In genomic region chr10:71789871-71790270, GRCh38 we compare ENCODE assay signal across 19 cellular contexts. TPM values are rescaled to one million over a fixed set of nuclear protein-coding genes. Genes with fewer than 3 reads are reported as not detected.
DNase-seq lines count a peak whose midpoint lies in the region; ATAC-seq and TF ChIP-seq lines count a peak whose summit lies in the region.
"Had no signal": no experiment of that assay in that cellular context is flagged by ENCODE, and none has a peak within 500 bp of the region (broad histone marks: within the 10 kb centered on the region; RNA-seq: fewer than 3 reads in every experiment).

No MANE protein-coding gene starts in this region.

- no TSS peak for BruUV-seq in Panc1 (replicated peaks; lab: Mats Ljungman, UMichigan)

- no peaks in the 10 kb centered on the region for H3K36me3 Mint-ChIP-seq in activated CD8-positive, alpha-beta T cell treated with anti-CD3 and anti-CD28 coated beads, Interleukin-2, amount 10 ng/mL, durations not matched to agents 7 days and 5 days (ENCODE audit: low read depth)
- H3K36me3 Mint-ChIP-seq in activated CD8-positive, alpha-beta T cell treated with anti-CD3 and anti-CD28 coated beads for 36 hours (ENCODE audit: low read depth) = no peaks in the 10 kb centered on the region
- H3K36me3 Mint-ChIP-seq: CD14-positive monocyte had no signal

- H3K9me3 Mint-ChIP-seq in activated CD8-positive, alpha-beta T cell treated with anti-CD3 and anti-CD28 coated beads, Interleukin-2, amount 10 ng/mL, durations not matched to agents 7 days and 5 days (ENCODE audit: insufficient read depth) = no peaks in the 10 kb centered on the region
- no peaks in the 10 kb centered on the region for H3K9me3 Mint-ChIP-seq in activated CD8-positive, alpha-beta T cell treated with anti-CD3 and anti-CD28 coated beads for 36 hours
- H3K9me3 Mint-ChIP-seq: H9 had no signal

- no peak overlapping the region for H4K8ac ChIP-seq in mesendoderm (ENCODE audit: low read depth, low read length)

- peaks cover 16% of the 10 kb centered on the region for H3K4me1 Mint-ChIP-seq in activated CD8-positive, alpha-beta T cell treated with anti-CD3 and anti-CD28 coated beads, Interleukin-2, amount 10 ng/mL, durations not matched to agents 7 days and 5 days (ENCODE audit: low read depth)
- peaks cover 9% of the 10 kb centered on the region for H3K4me1 Mint-ChIP-seq in activated CD8-positive, alpha-beta T cell treated with anti-CD3 and anti-CD28 coated beads for 36 hours (ENCODE audit: low read depth)
- H3K4me1 Mint-ChIP-seq: H9 had no signal

- peak overlapping the region; percentile 48 for H3K27ac Mint-ChIP-seq in activated CD8-positive, alpha-beta T cell treated with anti-CD3 and anti-CD28 coated beads, Interleukin-2, amount 10 ng/mL, durations not matched to agents 7 days and 5 days
- H3K27ac Mint-ChIP-seq in activated CD8-positive, alpha-beta T cell treated with anti-CD3 and anti-CD28 coated beads for 36 hours = no peak overlapping the region
- H3K27ac Mint-ChIP-seq: CD14-positive monocyte; CD4-positive, alpha-beta memory T cell had no signal

- H2BK5ac ChIP-seq in mesendoderm (ENCODE audit: low read length) = no peak overlapping the region

- H3K27me3 Mint-ChIP-seq in activated CD8-positive, alpha-beta T cell treated with anti-CD3 and anti-CD28 coated beads, Interleukin-2, amount 10 ng/mL, durations not matched to agents 7 days and 5 days (ENCODE audit: low read depth) = peaks cover 2% of the 10 kb centered on the region
- no peaks in the 10 kb centered on the region for H3K27me3 Mint-ChIP-seq in activated CD8-positive, alpha-beta T cell treated with anti-CD3 and anti-CD28 coated beads for 36 hours
- H3K27me3 Mint-ChIP-seq: CD4-positive, alpha-beta memory T cell had no signal

- H3K79me1 ChIP-seq in mesendoderm (ENCODE audit: low read length) = no peaks in the 10 kb centered on the region

- H3K4me3 ChIP-seq in Panc1 (ENCODE audit: low read depth in 2 of 2, low read length in 2 of 2) (no peak overlapping the region), spleen (no peak overlapping the region), mesendoderm (ENCODE audit: low read length) (no peak overlapping the region)
- H3K4me3 ChIP-seq: A549, BLaER1 had no signal

- H3K36me3 ChIP-seq in Panc1 (ENCODE audit: control insufficient read depth, insufficient read depth, low read length) (no peaks in the 10 kb centered on the region), spleen (no peaks in the 10 kb centered on the region), mesendoderm (ENCODE audit: control insufficient read depth, insufficient read depth, low read length) (no peaks in the 10 kb centered on the region)
- H3K36me3 ChIP-seq: BLaER1 had no signal

- no peak for TF ChIP-seq CTCF in activated CD8-positive, alpha-beta T cell treated with anti-CD3 and anti-CD28 coated beads for 36 hours (IDR thresholded peaks at IDR 0.05)
- no peak for TF ChIP-seq CTCF in Panc1 (IDR thresholded peaks at IDR 0.05)
- TF ChIP-seq CTCF in spleen (IDR thresholded peaks at IDR 0.05 in 8 of 11, conservative IDR thresholded peaks at IDR 0.05 in 3 of 11) = no peak

- no peak overlapping the region for H4K5ac ChIP-seq in mesendoderm (ENCODE audit: low read length)

- CTCF ChIA-PET in activated CD8-positive, alpha-beta T cell treated with anti-CD3 and anti-CD28 coated beads, Interleukin-2, amount 10 ng/mL, durations not matched to agents 7 days and 5 days (lab: Charles Lee) = no interaction called here
- CTCF ChIA-PET in activated CD8-positive, alpha-beta T cell treated with anti-CD3 and anti-CD28 coated beads for 36 hours (lab: Charles Lee) = no interaction called here
- CTCF ChIA-PET in Panc1 (lab: Charles Lee) = no interaction called here

- no peak for DNase-seq in activated CD8-positive, alpha-beta T cell treated with anti-CD3 and anti-CD28 coated beads, Interleukin-2, amount 10 ng/mL, durations not matched to agents 7 days and 5 days
- no peak for DNase-seq in activated CD8-positive, alpha-beta T cell treated with anti-CD3 and anti-CD28 coated beads for 36 hours
- no peak for DNase-seq in Panc1 (ENCODE audit: low read depth, low spot score)
- peak; percentile 73 for DNase-seq in spleen
- DNase-seq in mesendoderm = no peak
- no peak for DNase-seq in amniotic stem cell (lab: John Stamatoyannopoulos, UW)
- DNase-seq: AML-193; CD4-positive, alpha-beta memory T cell; DMS153; DMS79; GF-D8; H9 had no signal

- H3K18ac ChIP-seq in mesendoderm (ENCODE audit: low read length) = no peak overlapping the region

- H3K79me2 ChIP-seq in mesendoderm (ENCODE audit: control insufficient read depth, insufficient read depth, low read length) = no peaks in the 10 kb centered on the region

- H3K56ac ChIP-seq in mesendoderm (ENCODE audit: low read length) = no peak overlapping the region

- H3K9ac ChIP-seq in mesendoderm (ENCODE audit: low read length) = no peak overlapping the region
- H3K9ac ChIP-seq: BLaER1 had no signal

- H3K9me3 ChIP-seq in Panc1 (ENCODE audit: control insufficient read depth, insufficient read depth, low read depth, low read length) (no peaks in the 10 kb centered on the region), spleen (no peaks in the 10 kb centered on the region)
- H3K9me3 ChIP-seq: A549, BLaER1 had no signal

- H3K4me3 Mint-ChIP-seq in activated CD8-positive, alpha-beta T cell treated with anti-CD3 and anti-CD28 coated beads, Interleukin-2, amount 10 ng/mL, durations not matched to agents 7 days and 5 days = no peak overlapping the region
- H3K4me3 Mint-ChIP-seq in activated CD8-positive, alpha-beta T cell treated with anti-CD3 and anti-CD28 coated beads for 36 hours = no peak overlapping the region
- H3K4me3 Mint-ChIP-seq: CD14-positive monocyte; CD4-positive, alpha-beta memory T cell; H9 had no signal

- intact Hi-C loops in activated CD8-positive, alpha-beta T cell treated with anti-CD3 and anti-CD28 coated beads for 36 hours (cut with micrococcal nuclease) = no loop called here
- intact Hi-C loops in Panc1 (cut with micrococcal nuclease; ENCODE audit: unreplicated experiment) (no loop called here), spleen (cut with DNase I; ENCODE audit: low total_unique reads) (no loop called here)

- H2AK5ac ChIP-seq in mesendoderm (ENCODE audit: low read length) = no peak overlapping the region

- in situ Hi-C loops in Panc1 (cut with HindIII; ENCODE audit: low pct_unique_long_range_greater_than_20kb, low sequenced_read_pairs) = no loop called here

- H3K27ac ChIP-seq in Panc1 (ENCODE audit: low read length) (no peak overlapping the region), spleen (no peak overlapping the region), mesendoderm (ENCODE audit: low read depth, low read length) (no peak overlapping the region)
- H3K27ac ChIP-seq: 22Rv1, A549, BLaER1, HL-60 had no signal

- H3K4me2 ChIP-seq in mesendoderm (ENCODE audit: low read length) = no peak overlapping the region
- H3K4me2 ChIP-seq: A549 had no signal

- 87 to 96% (median 91%) methylated on average over 7 to 10 of the region's 10 CpGs for WGBS in spleen, 5 donors
- WGBS in mesendoderm (ENCODE audit: extremely low coverage, insufficient coverage, low lambda C conversion rate) = no CpG with 5 or more reads among the region's 10 CpGs

- no peak overlapping the region for H3K23ac ChIP-seq in mesendoderm (ENCODE audit: low read length)

- no peak for TF ChIP-seq POLR2A in spleen (IDR thresholded peaks at IDR 0.05)

- no peak for ATAC-seq in activated CD8-positive, alpha-beta T cell treated with anti-CD3 and anti-CD28 coated beads, Interleukin-2, amount 10 ng/mL, durations not matched to agents 7 days and 5 days
- ATAC-seq in activated CD8-positive, alpha-beta T cell treated with anti-CD3 and anti-CD28 coated beads for 36 hours = no peak
- ATAC-seq in Panc1 (peak; percentile 31; the same call in 1 of the 2 replicates), HG02610 (IDR thresholded peaks at IDR 0.05; ENCODE audit: unreplicated experiment) (no peak)
- ATAC-seq: A549 had no signal

- H2BK120ac ChIP-seq in mesendoderm (ENCODE audit: low read depth, low read length) = no peak overlapping the region

- H3K27me3 ChIP-seq in Panc1 (ENCODE audit: control insufficient read depth, insufficient read depth, low read length) (no peaks in the 10 kb centered on the region), spleen (replicated peaks in 1 of 7) (no peaks in the 10 kb centered on the region), mesendoderm (ENCODE audit: insufficient read depth, low read length, poor library complexity) (no peaks in the 10 kb centered on the region)
- H3K27me3 ChIP-seq: BLaER1 had no signal

- H2BK15ac ChIP-seq in mesendoderm (replicated peaks; ENCODE audit: low read depth) = no peak overlapping the region

- POLR2A ChIA-PET in activated CD8-positive, alpha-beta T cell treated with anti-CD3 and anti-CD28 coated beads, Interleukin-2, amount 10 ng/mL, durations not matched to agents 7 days and 5 days (lab: Charles Lee) = no interaction called here
- POLR2A ChIA-PET in activated CD8-positive, alpha-beta T cell treated with anti-CD3 and anti-CD28 coated beads for 36 hours (lab: Charles Lee) = no interaction called here
- POLR2A ChIA-PET in Panc1 (lab: Charles Lee) = no interaction called here

- no peak overlapping the region for H3K4ac ChIP-seq in mesendoderm (ENCODE audit: low read depth, low read length)

- H3K4me1 ChIP-seq in Panc1 (ENCODE audit: control insufficient read depth, insufficient read depth, low read length) = no peaks in the 10 kb centered on the region
- peaks cover 0 to 17% (median 8%) of the 10 kb centered on the region in 6 donors for H3K4me1 ChIP-seq in spleen
- H3K4me1 ChIP-seq in mesendoderm (ENCODE audit: control insufficient read depth, low read depth, low read length) = no peaks in the 10 kb centered on the region
- H3K4me1 ChIP-seq: A549 had no signal

RNA-seq across cellular contexts. Expression of gene VSIR, which starts 16.6 kb away (rescaled TPM):
- 100 to 1,000 TPM; 127 to 133 TPM for total RNA-seq in activated CD8-positive, alpha-beta T cell treated with anti-CD3 and anti-CD28 coated beads, Interleukin-2, amount 10 ng/mL, durations not matched to agents 7 days and 5 days
- total RNA-seq in activated CD8-positive, alpha-beta T cell treated with anti-CD3 and anti-CD28 coated beads for 36 hours = 10 to 100 TPM; 59.6 to 61.0 TPM
- total RNA-seq in Panc1 (2021; ENCODE audit: unreplicated experiment) (34.9 TPM), spleen (100 to 1,000 TPM; 202 to 512 (median 313) TPM)
- polyA plus RNA-seq in Panc1 (2012; ENCODE audit: insufficient read length) = 45.4 TPM
- polyA plus RNA-seq in spleen = 10 to 100 TPM; 34.5 to 84.3 (median 50.4) TPM
- polyA plus RNA-seq in mesendoderm (2013, experiment 1 of 2) = 0.01 TPM
- polyA plus RNA-seq in mesendoderm (2013, experiment 2 of 2) = 0.07 TPM
- total RNA-seq: H1 had no signal
